ENCODE assay signal across 12 cellular contexts in the genomic region with DNA sequence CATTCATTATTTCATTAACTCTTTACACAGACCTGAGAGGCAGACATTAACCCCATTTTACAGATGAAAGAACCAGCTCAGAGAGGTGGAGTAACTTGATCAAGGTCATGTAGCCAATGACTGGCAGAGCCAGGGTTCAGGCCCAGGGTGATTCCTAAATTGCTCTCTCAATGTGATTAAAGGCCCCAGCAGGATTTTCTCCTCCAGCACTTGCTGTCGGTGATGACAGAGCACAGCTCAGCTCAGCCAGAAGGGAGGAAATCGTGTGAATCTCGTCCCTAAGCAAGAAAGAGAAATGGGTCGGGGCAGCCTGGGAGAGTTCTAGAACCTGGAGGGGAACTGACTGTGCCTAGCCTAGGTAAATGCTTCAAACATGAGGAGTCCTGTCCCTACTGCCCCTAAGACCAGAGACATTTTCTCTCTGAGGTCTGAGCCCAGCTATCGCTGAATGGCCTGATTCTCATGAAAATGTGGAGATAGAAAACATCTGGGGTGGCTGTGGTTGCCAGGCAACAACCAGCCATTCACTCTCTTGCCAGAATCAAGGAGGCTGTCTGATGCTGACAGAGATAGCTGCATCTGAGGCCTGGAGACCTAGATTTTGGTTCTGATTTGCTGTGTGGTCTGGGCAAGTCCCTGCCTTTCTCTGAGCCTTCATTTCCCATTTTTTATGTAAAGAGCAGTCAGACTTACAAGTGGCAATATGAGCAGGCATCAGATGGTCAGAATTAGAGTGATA. TPM values are rescaled to one million over a fixed set of nuclear protein-coding genes. Genes with fewer than 3 reads are reported as not detected.
DNase-seq lines count a peak whose midpoint lies in the region; ATAC-seq and TF ChIP-seq lines count a peak whose summit lies in the region.
"Had no signal": no experiment of that assay in that cellular context is flagged by ENCODE, and none has a peak within 500 bp of the region (broad histone marks: within the 10 kb centered on the region; RNA-seq: fewer than 3 reads in every experiment).

No MANE protein-coding gene starts in this region.

- H3K27ac Mint-ChIP-seq in stimulated activated memory B cell treated with anti-CD40 and anti-IgM and Interleukin-4, amounts not matched to agents 10 μg/mL and 1 μg/mL and 100 μg/mL, for 72 hours: peak overlapping the region; percentile 74

- peak overlapping the region; percentile 14 to 17 (median 16) for H3K27ac ChIP-seq in esophagus muscularis mucosa (replicated peaks in 1 of 4)
- H3K27ac ChIP-seq: tibial nerve had no signal

- no peaks in the 10 kb centered on the region for H3K36me3 ChIP-seq in esophagus muscularis mucosa
- H3K36me3 ChIP-seq: tibial nerve had no signal

- H3K4me3 Mint-ChIP-seq in stimulated activated memory B cell treated with anti-CD40 and anti-IgM and Interleukin-4, amounts not matched to agents 10 μg/mL and 1 μg/mL and 100 μg/mL, for 72 hours: no peak overlapping the region

- H3K4me1 Mint-ChIP-seq in stimulated activated memory B cell treated with anti-CD40 and anti-IgM and Interleukin-4, amounts not matched to agents 10 μg/mL and 1 μg/mL and 100 μg/mL, for 72 hours: peaks cover 72% of the 10 kb centered on the region

- peaks cover 13 to 43% (median 23%) of the 10 kb centered on the region in 4 donors for H3K4me1 ChIP-seq in esophagus muscularis mucosa

- no peaks in the 10 kb centered on the region for H3K9me3 ChIP-seq in esophagus muscularis mucosa
- H3K9me3 ChIP-seq: tibial nerve had no signal

- no peak for TF ChIP-seq POLR2A in esophagus muscularis mucosa (IDR thresholded peaks at IDR 0.05; ENCODE audit: low read depth)

- no peak for DNase-seq in activated CD4-positive, CD25-positive, alpha-beta regulatory T cell treated with anti-CD3 and anti-CD28 coated beads, Interleukin-2, amount 50 U/mL, for 72 hours
- DNase-seq in T-helper 22 cell (ENCODE audit: low read depth): peak; percentile 75
- DNase-seq in esophagus muscularis mucosa (ENCODE audit: extremely low spot score): no peak
- DNase-seq in DMS153 treated with DMSO at 0.1 percent for 48 hours (lab: John Stamatoyannopoulos, UW; ENCODE audit: unreplicated experiment): no peak
- DNase-seq in NOMO-1 treated with DMSO at 0.1 percent for 48 hours (lab: John Stamatoyannopoulos, UW; ENCODE audit: unreplicated experiment): no peak
- no peak for DNase-seq in NCI-H1417 (lab: John Stamatoyannopoulos, UW)
- DNase-seq: NCI-H146, T1000 had no signal

- H3K27me3 Mint-ChIP-seq in stimulated activated memory B cell treated with anti-CD40 and anti-IgM and Interleukin-4, amounts not matched to agents 10 μg/mL and 1 μg/mL and 100 μg/mL, for 72 hours: no peaks in the 10 kb centered on the region

- intact Hi-C loops in esophagus muscularis mucosa (cut with DNase I): no loop called here

- TF ChIP-seq CTCF in esophagus muscularis mucosa (IDR thresholded peaks at IDR 0.05): no peak

- H3K27me3 ChIP-seq in esophagus muscularis mucosa: no peaks in the 10 kb centered on the region
- H3K27me3 ChIP-seq: tibial nerve had no signal

- no peaks in the 10 kb centered on the region for H3K9me3 Mint-ChIP-seq in stimulated activated memory B cell treated with anti-CD40 and anti-IgM and Interleukin-4, amounts not matched to agents 10 μg/mL and 1 μg/mL and 100 μg/mL, for 72 hours

- WGBS in esophagus muscularis mucosa: 39% methylated on average over 5 of the region's 5 CpGs

- peak; percentile 16 to 19 for ATAC-seq in activated CD4-positive, CD25-positive, alpha-beta regulatory T cell treated with anti-CD3 and anti-CD28 coated beads, Interleukin-2, amount 50 U/mL, for 24 hours
- ATAC-seq in stimulated activated memory B cell treated with anti-CD40 and anti-IgM and Interleukin-4, amounts not matched to agents 10 μg/mL and 1 μg/mL and 100 μg/mL, for 72 hours: peak; percentile 55

- no peaks in the 10 kb centered on the region for H3K36me3 Mint-ChIP-seq in stimulated activated memory B cell treated with anti-CD40 and anti-IgM and Interleukin-4, amounts not matched to agents 10 μg/mL and 1 μg/mL and 100 μg/mL, for 72 hours

- H3K4me3 ChIP-seq in esophagus muscularis mucosa: no peak overlapping the region
- H3K4me3 ChIP-seq: smooth muscle cell, tibial nerve had no signal

- no peak for TF ChIP-seq EP300 in esophagus muscularis mucosa (IDR thresholded peaks at IDR 0.05)

RNA-seq across cellular contexts. Expression of a gene that starts 19.6 kb away (rescaled TPM):
- total RNA-seq in esophagus muscularis mucosa: 10 to 100 TPM; 16.2 to 32.3 (median 22.7) TPM

RNA-seq across cellular contexts. Expression of a gene that starts 52.4 kb away (rescaled TPM):
- total RNA-seq in esophagus muscularis mucosa: 100 to 1,000 TPM in 1 of 4 donors, 10 to 100 TPM in 3; 70.2 to 108 (median 80.7) TPM
